1 cellular context compared by ENCODE assay signal in the genomic region with DNA sequence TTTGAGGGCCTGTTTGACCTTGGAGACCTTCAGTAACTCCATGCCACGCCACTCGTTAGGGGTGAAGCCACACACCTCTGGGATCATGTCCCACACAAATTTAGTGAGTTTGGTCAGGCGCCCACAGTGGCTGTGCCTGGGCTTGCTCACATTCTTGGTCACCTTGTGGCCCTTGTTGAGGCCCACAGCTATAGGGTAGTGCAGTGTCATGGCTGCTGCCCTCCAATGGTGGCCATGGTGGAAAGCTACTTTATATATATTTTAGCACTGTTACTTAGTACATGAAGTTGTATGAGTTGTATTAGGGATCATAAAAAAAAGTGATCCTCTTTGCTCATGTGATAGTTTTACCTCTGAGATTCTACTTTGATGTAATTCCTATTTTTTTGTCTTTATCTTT.
TF ChIP-seq lines count a peak whose summit lies in the region.

No MANE protein-coding gene starts in this region.

TF ChIP-seq in H1, 55 proteins besides CTCF, POLR2A, EP300 and RAD21:
- TF ChIP-seq RXRA (IDR thresholded peaks at IDR 0.05; ENCODE audit: insufficient read depth, low read depth, low read length) (no peak), YY1 (IDR thresholded peaks at IDR 0.05; ENCODE audit: low read depth, low read length) (peak; percentile 62; the same call in 1 of the 2 replicates)
TF ChIP-seq in H1: peak in this region for 1.
